In the genomic region with DNA sequence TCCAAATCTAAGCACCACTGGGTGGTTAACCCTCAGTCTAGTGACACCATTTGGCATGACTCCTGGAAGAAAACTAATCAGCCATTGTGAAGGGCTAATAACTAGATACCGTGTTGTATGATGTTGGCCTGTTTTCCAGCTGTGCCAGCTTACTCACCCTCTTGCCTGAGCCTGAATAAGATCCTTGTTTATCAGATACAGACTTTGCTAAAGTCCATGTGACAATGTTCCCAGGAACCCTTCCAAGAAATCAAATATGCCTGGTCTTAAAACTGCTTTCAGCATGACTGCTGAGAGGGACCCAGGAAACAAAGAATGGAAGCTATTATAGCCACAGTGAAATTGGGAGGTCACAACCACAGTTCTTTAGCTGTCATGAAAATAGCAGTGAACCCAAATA, we compare ENCODE assay signal across 16 cellular contexts.
DNase-seq lines count a peak whose midpoint lies in the region; ATAC-seq and TF ChIP-seq lines count a peak whose summit lies in the region.
"Had no signal": no experiment of that assay in that cellular context is flagged by ENCODE, and none has a peak within 500 bp of the region (broad histone marks: within the 10 kb centered on the region; RNA-seq: fewer than 3 reads in every experiment).

No MANE protein-coding gene starts in this region.

- no peak overlapping the region for H3K4me3 Mint-ChIP-seq in HFFc6
- H3K4me3 Mint-ChIP-seq in CD14-positive monocyte, result no peak overlapping the region
- H3K4me3 Mint-ChIP-seq in T-helper 2 cell treated with Interferon-gamma antibody and Interleukin-4, amounts not matched to agents 5 μg/mL and 100 μg/mL, for 36 hours, result no peak overlapping the region
- H3K4me3 Mint-ChIP-seq: activated CD8-positive, alpha-beta T cell treated with anti-CD3 and anti-CD28 coated beads for 36 hours; natural killer cell had no signal

- TF ChIP-seq CTCF in AG09319 (IDR thresholded peaks at IDR 0.05; ENCODE audit: low read depth, low read length), result no peak
- no peak for TF ChIP-seq CTCF in HFFc6 (IDR thresholded peaks at IDR 0.05)
- no peak for TF ChIP-seq CTCF in CD14-positive monocyte (IDR thresholded peaks at IDR 0.05)

- H3K36me3 Mint-ChIP-seq in HFFc6 (ENCODE audit: low read depth) (no peaks in the 10 kb centered on the region), CD14-positive monocyte (no peaks in the 10 kb centered on the region)
- H3K36me3 Mint-ChIP-seq in T-helper 2 cell treated with Interferon-gamma antibody and Interleukin-4, amounts not matched to agents 5 μg/mL and 100 μg/mL, for 36 hours (ENCODE audit: low read depth), result no peaks in the 10 kb centered on the region
- H3K36me3 Mint-ChIP-seq: natural killer cell had no signal

- no peak for ATAC-seq in GM21529 (IDR thresholded peaks at IDR 0.05; ENCODE audit: unreplicated experiment)
- ATAC-seq: activated CD8-positive, alpha-beta T cell treated with anti-CD3 and anti-CD28 coated beads for 36 hours; natural killer cell; PC-3 had no signal

- intact Hi-C loops in CD14-positive monocyte (cut with micrococcal nuclease), result no loop called here

- DNase-seq in AG09319 (ENCODE audit: extremely low read depth, low read depth) (peak; percentile 49), HFFc6 (peak; percentile 37), cerebellum (ENCODE audit: low spot score) (peak; percentile 1), medulla oblongata (ENCODE audit: extremely low spot score) (peak; percentile 81), CD14-positive monocyte (ENCODE audit: low spot score) (no peak)
- DNase-seq in T-helper 2 cell treated with Interferon-gamma antibody and Interleukin-4, amounts not matched to agents 5 μg/mL and 100 μg/mL, for 36 hours (ENCODE audit: low spot score), result no peak
- no peak for DNase-seq in stimulated activated CD4-positive, alpha-beta T cell treated with anti-CD3 and anti-CD28 coated beads, Interleukin-2, amount 100 ng/mL, for 24 hours
- DNase-seq: activated CD8-positive, alpha-beta T cell treated with anti-CD3 and anti-CD28 coated beads for 36 hours; dermis blood vessel endothelial cell; DMS153; left ventricle myocardium inferior; natural killer cell; NCI-H2081; NCI-H526; PC-3 had no signal

- no peak overlapping the region for H3K27ac Mint-ChIP-seq in HFFc6
- H3K27ac Mint-ChIP-seq in CD14-positive monocyte, result no peak overlapping the region
- no peak overlapping the region for H3K27ac Mint-ChIP-seq in T-helper 2 cell treated with Interferon-gamma antibody and Interleukin-4, amounts not matched to agents 5 μg/mL and 100 μg/mL, for 36 hours
- H3K27ac Mint-ChIP-seq: activated CD8-positive, alpha-beta T cell treated with anti-CD3 and anti-CD28 coated beads for 36 hours; natural killer cell had no signal

- H3K4me1 Mint-ChIP-seq in HFFc6 (ENCODE audit: low read depth) (peaks cover 18% of the 10 kb centered on the region), CD14-positive monocyte (no peaks in the 10 kb centered on the region)
- no peaks in the 10 kb centered on the region for H3K4me1 Mint-ChIP-seq in T-helper 2 cell treated with Interferon-gamma antibody and Interleukin-4, amounts not matched to agents 5 μg/mL and 100 μg/mL, for 36 hours (ENCODE audit: low read depth)
- H3K4me1 Mint-ChIP-seq: natural killer cell had no signal

- H3K27me3 Mint-ChIP-seq in HFFc6 (ENCODE audit: insufficient read depth) (no peaks in the 10 kb centered on the region), CD14-positive monocyte (ENCODE audit: low read depth in 3 of 3) (no peaks in the 10 kb centered on the region)
- H3K27me3 Mint-ChIP-seq in T-helper 2 cell treated with Interferon-gamma antibody and Interleukin-4, amounts not matched to agents 5 μg/mL and 100 μg/mL, for 36 hours (ENCODE audit: low read depth), result no peaks in the 10 kb centered on the region
- H3K27me3 Mint-ChIP-seq: activated CD8-positive, alpha-beta T cell treated with anti-CD3 and anti-CD28 coated beads for 36 hours had no signal

- H3K9me3 Mint-ChIP-seq in HFFc6 (no peaks in the 10 kb centered on the region), CD14-positive monocyte (peaks cover 0 to 14% (median 4%) of the 10 kb centered on the region in 7 donors)
- peaks cover 4% of the 10 kb centered on the region for H3K9me3 Mint-ChIP-seq in T-helper 2 cell treated with Interferon-gamma antibody and Interleukin-4, amounts not matched to agents 5 μg/mL and 100 μg/mL, for 36 hours

Comparison
In these comparisons a context has a peak if more than half of its experiments do, and no peak if none do; other contexts are left out.
1. DNase-seq: peak in AG09319 (single experiment), HFFc6 (single experiment), cerebellum (single experiment) and medulla oblongata (single experiment); none in CD14-positive monocyte (single experiment), T-helper 2 cell treated with Interferon-gamma antibody and Interleukin-4, amounts not matched to agents 5 μg/mL and 100 μg/mL, for 36 hours (single experiment) and stimulated activated CD4-positive, alpha-beta T cell treated with anti-CD3 and anti-CD28 coated beads, Interleukin-2, amount 100 ng/mL, for 24 hours (0 of 2).